In genomic region chr18:77206676-77207370, GRCh38 we compare ENCODE assay signal across 12 cellular contexts. TPM values are rescaled to one million over a fixed set of nuclear protein-coding genes. Genes with fewer than 3 reads are reported as not detected.
DNase-seq lines count a peak whose midpoint lies in the region; ATAC-seq and TF ChIP-seq lines count a peak whose summit lies in the region.
"Had no signal": no experiment of that assay in that cellular context is flagged by ENCODE, and none has a peak within 500 bp of the region (broad histone marks: within the 10 kb centered on the region; RNA-seq: fewer than 3 reads in every experiment).

No MANE protein-coding gene starts in this region.

- H3K36me3 Mint-ChIP-seq in activated CD4-positive, alpha-beta T cell treated with anti-CD3 and anti-CD28 coated beads for 36 hours (ENCODE audit: low read depth): no peaks in the 10 kb centered on the region
- H3K36me3 Mint-ChIP-seq in dendritic cell treated with granulocyte-macrophage colony-stimulating factor and Interleukin-4, amounts not matched to agents 40 ng/mL and 50 ng/mL, for 4 days (ENCODE audit: low read depth): no peaks in the 10 kb centered on the region

- no peaks in the 10 kb centered on the region for H3K27me3 ChIP-seq in vagina
- H3K27me3 ChIP-seq: neutrophil had no signal

- H3K4me3 ChIP-seq in mucosa of descending colon: no peak overlapping the region
- H3K4me3 ChIP-seq in vagina: no peak overlapping the region

- H3K4me1 ChIP-seq in mucosa of descending colon (ENCODE audit: low read depth) (peaks cover 10% of the 10 kb centered on the region), vagina (peaks cover 32% of the 10 kb centered on the region)

- no peaks in the 10 kb centered on the region for H3K9me3 ChIP-seq in mucosa of descending colon
- no peaks in the 10 kb centered on the region for H3K9me3 ChIP-seq in vagina
- H3K9me3 ChIP-seq: neutrophil had no signal

- intact Hi-C loops in activated CD4-positive, alpha-beta T cell treated with anti-CD3 and anti-CD28 coated beads for 36 hours (cut with DNase I, micrococcal nuclease): loop anchor here in 1 of 2 experiments (1.0 kb wide), 1 partner anchor 152 kb away; no protein-coding TSS in a partner anchor
- intact Hi-C loops in dendritic cell treated with granulocyte-macrophage colony-stimulating factor and Interleukin-4, amounts not matched to agents 40 ng/mL and 50 ng/mL, for 4 days (cut with micrococcal nuclease): loop anchor here (2.0 kb wide), 1 partner anchor 72 kb away; no protein-coding TSS in a partner anchor
- intact Hi-C loops in mucosa of descending colon (cut with DNase I, micrococcal nuclease) (loop anchor here in 1 of 2 donors (10.0 kb wide), 1 partner anchor 202 kb away; no protein-coding TSS in a partner anchor), vagina (cut with DNase I) (no loop called here)

- ATAC-seq in activated CD4-positive, alpha-beta T cell treated with anti-CD3 and anti-CD28 coated beads for 36 hours: no peak
- ATAC-seq in mucosa of descending colon: peak; percentile 41

- H3K4me3 Mint-ChIP-seq in activated CD4-positive, alpha-beta T cell treated with anti-CD3 and anti-CD28 coated beads for 36 hours: no peak overlapping the region
- H3K4me3 Mint-ChIP-seq in dendritic cell treated with granulocyte-macrophage colony-stimulating factor and Interleukin-4, amounts not matched to agents 40 ng/mL and 50 ng/mL, for 4 days: no peak overlapping the region
- H3K4me3 Mint-ChIP-seq: activated naive CD8-positive, alpha-beta T cell treated with anti-CD3 and anti-CD28 coated beads, Interleukin-2, amount 50 U/mL, for 24 hours had no signal

- TF ChIP-seq CTCF in mucosa of descending colon (IDR thresholded peaks at IDR 0.05) (no peak), vagina (IDR thresholded peaks at IDR 0.05) (no peak)

- no peak for DNase-seq in activated CD4-positive, alpha-beta T cell treated with anti-CD3 and anti-CD28 coated beads for 36 hours
- no peak for DNase-seq in activated CD4-positive, alpha-beta T cell treated with anti-CD3 and anti-CD28 coated beads for 1 hour
- DNase-seq in mucosa of descending colon: peak in 2 of 3 donors; percentile 30 to 63
- DNase-seq in vagina (ENCODE audit: extremely low spot score in 2 of 2): no peak
- no peak for DNase-seq in NCI-H187 (lab: John Stamatoyannopoulos, UW)
- no peak for DNase-seq in DMS53 treated with DMSO at 0.1 percent for 48 hours (lab: John Stamatoyannopoulos, UW; ENCODE audit: unreplicated experiment)
- no peak for DNase-seq in glomerular visceral epithelial cell (ENCODE audit: extremely low spot score)
- DNase-seq: glutamatergic neuron had no signal

- no peaks in the 10 kb centered on the region for H3K9me3 Mint-ChIP-seq in activated CD4-positive, alpha-beta T cell treated with anti-CD3 and anti-CD28 coated beads for 36 hours (ENCODE audit: low read depth)
- H3K9me3 Mint-ChIP-seq in dendritic cell treated with granulocyte-macrophage colony-stimulating factor and Interleukin-4, amounts not matched to agents 40 ng/mL and 50 ng/mL, for 4 days: no peaks in the 10 kb centered on the region
- H3K9me3 Mint-ChIP-seq: activated naive CD8-positive, alpha-beta T cell treated with anti-CD3 and anti-CD28 coated beads, Interleukin-2, amount 50 U/mL, for 24 hours had no signal

- TF ChIP-seq POLR2A in vagina (IDR thresholded peaks at IDR 0.05): no peak

- H3K4me1 Mint-ChIP-seq in activated CD4-positive, alpha-beta T cell treated with anti-CD3 and anti-CD28 coated beads for 36 hours: peaks cover 44% of the 10 kb centered on the region
- peaks cover 56% of the 10 kb centered on the region for H3K4me1 Mint-ChIP-seq in dendritic cell treated with granulocyte-macrophage colony-stimulating factor and Interleukin-4, amounts not matched to agents 40 ng/mL and 50 ng/mL, for 4 days (ENCODE audit: low read depth)

- H3K27ac ChIP-seq in vagina: peak overlapping the region; percentile 86
- H3K27ac ChIP-seq: neutrophil had no signal

- peak overlapping the region; percentile 73 for H3K27ac Mint-ChIP-seq in activated CD4-positive, alpha-beta T cell treated with anti-CD3 and anti-CD28 coated beads for 36 hours
- peak overlapping the region; percentile 63 for H3K27ac Mint-ChIP-seq in dendritic cell treated with granulocyte-macrophage colony-stimulating factor and Interleukin-4, amounts not matched to agents 40 ng/mL and 50 ng/mL, for 4 days

- CTCF ChIA-PET in activated CD4-positive, alpha-beta T cell treated with anti-CD3 and anti-CD28 coated beads for 36 hours (lab: Charles Lee): interaction anchor here (0.7 to 1.1 kb wide), 3 partner anchors 11 to 387 kb away, joined by 3 read pairs; no protein-coding TSS in a partner anchor

- no peaks in the 10 kb centered on the region for H3K27me3 Mint-ChIP-seq in activated CD4-positive, alpha-beta T cell treated with anti-CD3 and anti-CD28 coated beads for 36 hours
- peaks cover 7% of the 10 kb centered on the region for H3K27me3 Mint-ChIP-seq in dendritic cell treated with granulocyte-macrophage colony-stimulating factor and Interleukin-4, amounts not matched to agents 40 ng/mL and 50 ng/mL, for 4 days
- H3K27me3 Mint-ChIP-seq: activated naive CD8-positive, alpha-beta T cell treated with anti-CD3 and anti-CD28 coated beads, Interleukin-2, amount 50 U/mL, for 24 hours had no signal

- POLR2A ChIA-PET in activated CD4-positive, alpha-beta T cell treated with anti-CD3 and anti-CD28 coated beads for 36 hours (lab: Charles Lee): interaction anchor here (0.7 kb wide), 1 partner anchor 152 kb away, joined by 10 read pairs; no protein-coding TSS in a partner anchor

- H3K36me3 ChIP-seq in mucosa of descending colon (ENCODE audit: low read depth) (no peaks in the 10 kb centered on the region), vagina (no peaks in the 10 kb centered on the region)
- H3K36me3 ChIP-seq: neutrophil had no signal

RNA-seq across cellular contexts. Expression of gene GALR1, which starts 42.8 kb away (rescaled TPM):
- not detected for total RNA-seq in activated CD4-positive, alpha-beta T cell treated with anti-CD3 and anti-CD28 coated beads for 36 hours
- under 1 TPM; 0.05 to 0.92 (median 0.06) TPM for total RNA-seq in mucosa of descending colon
- 0.98 TPM for total RNA-seq in vagina
- total RNA-seq: A673 had no signal

Comparison
In these comparisons a context has a peak if more than half of its experiments do, and no peak if none do; other contexts are left out.
1. DNase-seq: peak in mucosa of descending colon (2 of 3); none in activated CD4-positive, alpha-beta T cell treated with anti-CD3 and anti-CD28 coated beads for 36 hours (single experiment), activated CD4-positive, alpha-beta T cell treated with anti-CD3 and anti-CD28 coated beads for 1 hour (single experiment), vagina (0 of 2), NCI-H187 (0 of 2), DMS53 treated with DMSO at 0.1 percent for 48 hours (single experiment) and glomerular visceral epithelial cell (single experiment).